Comparison of ENCODE assay signal across 8 cellular contexts in the genomic region with DNA sequence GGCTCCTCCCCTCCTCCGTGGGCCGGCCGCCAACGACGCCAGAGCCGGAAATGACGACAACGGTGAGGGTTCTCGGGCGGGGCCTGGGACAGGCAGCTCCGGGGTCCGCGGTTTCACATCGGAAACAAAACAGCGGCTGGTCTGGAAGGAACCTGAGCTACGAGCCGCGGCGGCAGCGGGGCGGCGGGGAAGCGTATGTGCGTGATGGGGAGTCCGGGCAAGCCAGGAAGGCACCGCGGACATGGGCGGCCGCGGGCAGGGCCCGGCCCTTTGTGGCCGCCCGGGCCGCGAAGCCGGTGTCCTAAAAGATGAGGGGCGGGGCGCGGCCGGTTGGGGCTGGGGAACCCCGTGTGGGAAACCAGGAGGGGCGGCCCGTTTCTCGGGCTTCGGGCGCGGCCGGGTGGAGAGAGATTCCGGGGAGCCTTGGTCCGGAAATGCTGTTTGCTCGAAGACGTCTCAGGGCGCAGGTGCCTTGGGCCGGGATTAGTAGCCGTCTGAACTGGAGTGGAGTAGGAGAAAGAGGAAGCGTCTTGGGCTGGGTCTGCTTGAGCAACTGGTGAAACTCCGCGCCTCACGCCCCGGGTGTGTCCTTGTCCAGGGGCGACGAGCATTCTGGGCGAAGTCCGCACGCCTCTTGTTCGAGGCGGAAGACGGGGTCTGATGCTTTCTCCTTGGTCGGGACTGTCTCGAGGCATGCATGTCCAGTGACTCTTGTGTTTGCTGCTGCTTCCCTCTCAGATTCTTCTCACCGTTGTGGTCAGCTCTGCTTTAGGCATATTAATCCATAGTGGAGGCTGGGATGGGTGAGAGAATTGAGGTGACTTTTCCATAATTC. TPM values are rescaled to one million over a fixed set of nuclear protein-coding genes. Genes with fewer than 3 reads are reported as not detected.
DNase-seq lines count a peak whose midpoint lies in the region; ATAC-seq and TF ChIP-seq lines count a peak whose summit lies in the region.

Gene PSEN1, plus strand, starts transcription at position 121 of the 835 bp plus-strand sequence. CDS start 11,513 bp downstream, outside the sequence.

- peak within 1 kb of the TSS; percentile 65 for H3K27ac ChIP-seq in KOPT-K1 (ENCODE audit: low read depth, low read length, poor library complexity, severe bottlenecking)
- peak within 1 kb of the TSS; percentile 93 to 98 (median 98) for H3K27ac ChIP-seq in esophagus muscularis mucosa (replicated peaks in 1 of 4)

- peak within 1 kb of the TSS; percentile 89 to 99 (median 95) for H3K4me3 ChIP-seq in esophagus muscularis mucosa

- H3K36me3 ChIP-seq in KOPT-K1 (ENCODE audit: insufficient read depth, low read length) (no peaks in the 10 kb centered on the region), esophagus muscularis mucosa (no peaks in the 10 kb centered on the region)

- DNase-seq in DMS79 treated with DMSO at 0.1 percent for 48 hours (lab: John Stamatoyannopoulos, UW) (peak; percentile 93), RKO (ENCODE audit: low spot score) (peak; percentile 90), activated T-helper 1 cell treated with Interleukin-2 at 50 U/mL for 16 hours (ENCODE audit: low read depth) (peak; percentile 98), esophagus muscularis mucosa (ENCODE audit: extremely low spot score) (peak; percentile 99), myocyte (ENCODE audit: low read depth) (peak; percentile 94)
- peak; percentile 97 to 98 for DNase-seq in stimulated activated CD8-positive, alpha-beta memory T cell treated with anti-CD3 and anti-CD28 coated beads, Interleukin-7, amount 100 ng/mL, for 4 hours (ENCODE audit: low read depth in 2 of 2)

- peak; percentile 88 for ATAC-seq in GM21786 (IDR thresholded peaks at IDR 0.05; ENCODE audit: unreplicated experiment)

- intact Hi-C loops in esophagus muscularis mucosa (cut with DNase I) = no loop called here

- H3K9me3 ChIP-seq in KOPT-K1 (ENCODE audit: insufficient read depth, low read length, poor library complexity, severe bottlenecking) (no peaks in the 10 kb centered on the region), esophagus muscularis mucosa (no peaks in the 10 kb centered on the region)

- H3K4me1 ChIP-seq in esophagus muscularis mucosa = peaks cover 18 to 38% (median 24%) of the 10 kb centered on the region in 4 donors

- peak in 1 of 3 experiments; percentile 5 for TF ChIP-seq CTCF in esophagus muscularis mucosa (IDR thresholded peaks at IDR 0.05)

- no peak for TF ChIP-seq EP300 in esophagus muscularis mucosa (IDR thresholded peaks at IDR 0.05)

- under 1% methylated on average over 42 of the region's 71 CpGs for WGBS in esophagus muscularis mucosa

- no peaks in the 10 kb centered on the region for H3K27me3 ChIP-seq in esophagus muscularis mucosa

- peak; percentile 75 for TF ChIP-seq POLR2A in esophagus muscularis mucosa (IDR thresholded peaks at IDR 0.05; ENCODE audit: low read depth)

RNA-seq across cellular contexts. Expression of gene PSEN1, which starts in this region (rescaled TPM):
- total RNA-seq in esophagus muscularis mucosa = 10 to 100 TPM; 31.7 to 39.0 (median 38.3) TPM
- 31.7 and 33.6 TPM in 2 replicates for total RNA-seq in myocyte
- polyA plus RNA-seq in myocyte (2012) = 44.7 TPM

Comparison
In these comparisons a context has a peak if more than half of its experiments do, and no peak if none do; other contexts are left out.
1. Peak in every context shown above with its lines: DNase-seq, ATAC-seq, H3K4me3 ChIP-seq and H3K27ac ChIP-seq.